ENCODE assay signal across 10 cellular contexts in the genomic region with DNA sequence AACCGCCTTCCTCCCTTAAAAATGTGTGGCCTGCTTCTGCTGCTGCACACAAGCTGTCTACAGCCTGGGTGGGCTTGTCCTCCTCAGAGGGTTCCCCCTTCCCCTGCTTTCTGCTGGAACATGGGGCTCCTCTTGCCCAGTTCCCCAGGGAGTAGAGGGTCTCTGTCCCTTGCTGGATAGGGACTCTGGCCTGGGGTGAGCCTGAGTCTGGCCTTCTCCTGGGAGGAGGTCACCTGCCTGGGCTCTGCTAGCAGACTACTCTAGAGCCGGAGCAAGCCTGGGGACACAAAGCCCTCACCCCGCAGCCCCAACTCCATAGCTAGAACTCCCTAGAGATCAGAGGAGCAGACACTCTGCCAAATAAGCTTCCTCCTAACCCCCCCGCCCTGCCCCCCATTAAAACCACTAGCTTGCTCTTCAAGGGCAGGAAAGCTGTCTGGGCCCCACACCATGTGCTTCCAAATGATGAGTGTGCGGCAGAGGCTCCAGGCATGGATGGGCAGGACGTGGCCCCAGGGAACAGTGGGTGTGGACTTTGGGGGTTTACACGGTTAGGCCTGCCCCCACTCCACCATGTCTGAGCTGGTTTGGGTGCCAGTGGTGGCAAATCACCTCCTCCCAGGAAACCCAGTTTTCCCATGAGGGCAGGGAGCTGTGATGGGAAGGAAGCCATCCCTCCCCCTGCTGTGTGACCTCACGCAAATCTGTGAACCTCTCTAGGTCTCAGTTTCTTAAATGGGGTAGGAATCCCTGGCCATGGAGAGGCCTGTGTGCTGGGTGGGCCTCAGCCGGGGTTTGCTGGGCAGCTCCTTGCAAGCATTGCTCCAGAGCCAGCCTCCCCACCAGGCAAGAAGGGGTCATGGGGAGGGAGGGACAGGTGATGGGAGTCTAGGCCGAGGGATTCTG. TPM values are rescaled to one million over a fixed set of nuclear protein-coding genes. Genes with fewer than 3 reads are reported as not detected.
A peak's percentile ranks its signal among the peaks of the same experiment; 100 is the strongest.
DNase-seq lines count a peak whose midpoint lies in the region; ATAC-seq and FAIRE-seq lines count a peak whose summit lies in the region.
"Had no signal": no experiment of that assay in that cellular context is flagged by ENCODE, and none has a peak within 500 bp of the region (broad histone marks: within the 10 kb centered on the region; RNA-seq: fewer than 3 reads in every experiment).

No MANE protein-coding gene starts in this region.

- H3K4me1 Mint-ChIP-seq in activated T-cell treated with anti-CD3 and anti-CD28 coated beads, Interleukin-2, amount 50 U/mL, for 72 hours (ENCODE audit: low read depth) = peaks cover 97% of the 10 kb centered on the region

- ATAC-seq in activated T-cell treated with anti-CD3 and anti-CD28 coated beads, Interleukin-2, amount 50 U/mL, for 72 hours (replicated peaks in 1 of 2) = no peak
- ATAC-seq in GM18867 (IDR thresholded peaks at IDR 0.05; ENCODE audit: unreplicated experiment) = no peak

- H3K36me3 Mint-ChIP-seq in activated T-cell treated with anti-CD3 and anti-CD28 coated beads, Interleukin-2, amount 50 U/mL, for 72 hours (ENCODE audit: insufficient read depth in 2 of 2) = peaks cover 8 to 27% of the 10 kb centered on the region in 2 donors
- H3K36me3 Mint-ChIP-seq: mesothelial cell of epicardium had no signal

- FAIRE-seq in frontal cortex (lab: Jason Lieb, UNC) = no peak

- H3K27ac Mint-ChIP-seq in activated T-cell treated with anti-CD3 and anti-CD28 coated beads, Interleukin-2, amount 50 U/mL, for 72 hours = peak overlapping the region; percentile 14
- H3K27ac Mint-ChIP-seq: dendritic cell treated with granulocyte-macrophage colony-stimulating factor and Interleukin-4, amounts not matched to agents 40 ng/mL and 50 ng/mL, for 4 days; mesothelial cell of epicardium had no signal

- no peaks in the 10 kb centered on the region for H3K9me3 Mint-ChIP-seq in activated T-cell treated with anti-CD3 and anti-CD28 coated beads, Interleukin-2, amount 50 U/mL, for 72 hours
- H3K9me3 Mint-ChIP-seq: dendritic cell treated with granulocyte-macrophage colony-stimulating factor and Interleukin-4, amounts not matched to agents 40 ng/mL and 50 ng/mL, for 4 days; mesothelial cell of epicardium had no signal

- H3K27me3 Mint-ChIP-seq in activated T-cell treated with anti-CD3 and anti-CD28 coated beads, Interleukin-2, amount 50 U/mL, for 72 hours (ENCODE audit: low read depth) = no peaks in the 10 kb centered on the region

- H3K4me3 Mint-ChIP-seq in activated T-cell treated with anti-CD3 and anti-CD28 coated beads, Interleukin-2, amount 50 U/mL, for 72 hours = peak overlapping the region; percentile 78 to 87
- H3K4me3 Mint-ChIP-seq: dendritic cell treated with granulocyte-macrophage colony-stimulating factor and Interleukin-4, amounts not matched to agents 40 ng/mL and 50 ng/mL, for 4 days; mesothelial cell of epicardium had no signal

- DNase-seq in A172 (ENCODE audit: low spot score) (peak; percentile 96), GM04504 (ENCODE audit: low read depth) (peak; percentile 69), hepatic stellate cell (ENCODE audit: low spot score) (peak; percentile 77), NCI-H524 (lab: John Stamatoyannopoulos, UW) (no peak), frontal cortex (ENCODE audit: low spot score in 2 of 2) (no peak), superior temporal gyrus (ENCODE audit: extremely low spot score) (no peak)
- DNase-seq in activated T-cell treated with anti-CD3 and anti-CD28 coated beads, Interleukin-2, amount 50 U/mL, for 72 hours = no peak

RNA-seq across cellular contexts. Expression of a gene that starts 10.1 kb away (rescaled TPM):
- 3.8 and 4.8 TPM in 2 replicates for total RNA-seq in A172 (2014; rRNA removed; shearing (Covaris generic))
- total RNA-seq in activated T-cell treated with anti-CD3 and anti-CD28 coated beads, Interleukin-2, amount 50 U/mL, for 72 hours = 100 to 1,000 TPM; 142 to 265 TPM
- total RNA-seq in frontal cortex = 0.41 TPM

RNA-seq across cellular contexts. Expression of a gene that starts 52.2 kb away (rescaled TPM):
- 590 and 596 TPM in 2 replicates for total RNA-seq in A172 (2014; rRNA removed; shearing (Covaris generic))
- 100 to 1,000 TPM; 201 to 238 TPM for total RNA-seq in activated T-cell treated with anti-CD3 and anti-CD28 coated beads, Interleukin-2, amount 50 U/mL, for 72 hours
- 139 TPM for total RNA-seq in frontal cortex

Comparison
In these comparisons a context has a peak if more than half of its experiments do, and no peak if none do; other contexts are left out.
1. DNase-seq: peak in A172 (single experiment), GM04504 (single experiment) and hepatic stellate cell (single experiment); none in activated T-cell treated with anti-CD3 and anti-CD28 coated beads, Interleukin-2, amount 50 U/mL, for 72 hours (0 of 2), NCI-H524 (0 of 2), frontal cortex (0 of 2) and superior temporal gyrus (single experiment).
2. RNA of a gene that starts 10.1 kb away (total RNA-seq): 142 to 265 TPM in activated T-cell treated with anti-CD3 and anti-CD28 coated beads, Interleukin-2, amount 50 U/mL, for 72 hours; 3.8 to 4.8 TPM in A172 and 0.41 TPM in frontal cortex (single experiment); every median in the first group is over 10 times any median in the second.